ENCODE assay signal across 7 cellular contexts in genomic region chr18:286515-287310, GRCh38. TPM values are rescaled to one million over a fixed set of nuclear protein-coding genes. Genes with fewer than 3 reads are reported as not detected.
DNase-seq lines count a peak whose midpoint lies in the region; ATAC-seq and TF ChIP-seq lines count a peak whose summit lies in the region.

No MANE protein-coding gene starts in this region.

- H3K4me3 ChIP-seq in endodermal cell (ENCODE audit: low read length): no peak overlapping the region
- H3K4me3 ChIP-seq in parathyroid adenoma (ENCODE audit: low read depth, low read length): no peak overlapping the region

- DNase-seq in GF-D8 (lab: John Stamatoyannopoulos, UW) (peak; percentile 14), NCI-H345 treated with DMSO at 0.1 percent for 48 hours (lab: John Stamatoyannopoulos, UW; ENCODE audit: unreplicated experiment) (peak; percentile 17), endodermal cell (no peak), islet precursor cell (no peak)

- no peak for ATAC-seq in GM18519 (IDR thresholded peaks at IDR 0.05; ENCODE audit: low FRiP score, unreplicated experiment)
- no peak for ATAC-seq in GM18505 (IDR thresholded peaks at IDR 0.05; ENCODE audit: unreplicated experiment)

- 85 to 89% methylated on average over 6 of the region's 8 CpGs for WGBS in endodermal cell (ENCODE audit: insufficient coverage in 1 of 2, insufficient read length in 1 of 2), 2 experiments

- no peak overlapping the region for H2AFZ ChIP-seq in parathyroid adenoma

- TF ChIP-seq CTCF in endodermal cell (conservative IDR thresholded peaks at IDR 0.05) (peak; percentile 66), parathyroid adenoma (IDR thresholded peaks at IDR 0.05) (peak; percentile 65)

- H3K27me3 ChIP-seq in endodermal cell (ENCODE audit: control insufficient read depth, insufficient read depth, low read length, poor library complexity, severe bottlenecking) (no peaks in the 10 kb centered on the region), parathyroid adenoma (ENCODE audit: control insufficient read depth, insufficient read depth, low read length) (no peaks in the 10 kb centered on the region)

- H3K36me3 ChIP-seq in endodermal cell (ENCODE audit: control insufficient read depth, insufficient read depth, low read length) (no peaks in the 10 kb centered on the region), parathyroid adenoma (ENCODE audit: control insufficient read depth, insufficient read depth, low read length) (no peaks in the 10 kb centered on the region)

- H3K4me3 Mint-ChIP-seq in endodermal cell: no peak overlapping the region

- peaks cover 2% of the 10 kb centered on the region for H3K27me3 Mint-ChIP-seq in endodermal cell (ENCODE audit: insufficient read depth)

- no peaks in the 10 kb centered on the region for H3K4me1 ChIP-seq in endodermal cell (ENCODE audit: control insufficient read depth, insufficient read depth, low read length)
- H3K4me1 ChIP-seq in parathyroid adenoma: no peaks in the 10 kb centered on the region

- H3K4me2 ChIP-seq in parathyroid adenoma (ENCODE audit: low read length): no peak overlapping the region

- H3K27ac ChIP-seq in endodermal cell (ENCODE audit: low read depth, low read length) (no peak overlapping the region), parathyroid adenoma (no peak overlapping the region)

- no peak overlapping the region for H3K9ac ChIP-seq in endodermal cell (ENCODE audit: extremely low read depth, low read length, poor library complexity, severe bottlenecking)
- H3K9ac ChIP-seq in parathyroid adenoma: no peak overlapping the region

- H3K9me3 Mint-ChIP-seq in endodermal cell: no peaks in the 10 kb centered on the region

- no peak overlapping the region for H3K27ac Mint-ChIP-seq in endodermal cell

- H3K36me3 Mint-ChIP-seq in endodermal cell (ENCODE audit: low read depth): no peaks in the 10 kb centered on the region

- no peaks in the 10 kb centered on the region for H3K9me3 ChIP-seq in endodermal cell (ENCODE audit: control insufficient read depth, low read length)
- no peaks in the 10 kb centered on the region for H3K9me3 ChIP-seq in parathyroid adenoma (ENCODE audit: control insufficient read depth, low read length)

- no peaks in the 10 kb centered on the region for H3K4me1 Mint-ChIP-seq in endodermal cell

- no peaks in the 10 kb centered on the region for H3K79me2 ChIP-seq in parathyroid adenoma

- TF ChIP-seq POLR2A in GM18505 (IDR thresholded peaks at IDR 0.05; ENCODE audit: borderline replicate concordance, extremely low read depth, insufficient read depth, insufficient read length): no peak

RNA-seq across cellular contexts. Expression of gene THOC1, which starts 18.9 kb away (rescaled TPM):
- total RNA-seq in endodermal cell: 10 to 100 TPM; 81.8 to 99.6 TPM
- polyA plus RNA-seq in endodermal cell (2013, experiment 1 of 2): 80.1 TPM
- 78.2 TPM for polyA plus RNA-seq in endodermal cell (2013, experiment 2 of 2)

Comparison
In these comparisons a context has a peak if more than half of its experiments do, and no peak if none do; other contexts are left out.
1. DNase-seq: peak in GF-D8 (single experiment) and NCI-H345 treated with DMSO at 0.1 percent for 48 hours (single experiment); none in endodermal cell (single experiment) and islet precursor cell (single experiment).